ENCODE assay signal across 15 cellular contexts in genomic region chr13:110319397-110319773, GRCh38. TPM values are rescaled to one million over a fixed set of nuclear protein-coding genes. Genes with fewer than 3 reads are reported as not detected.
DNase-seq lines count a peak whose midpoint lies in the region; ATAC-seq and TF ChIP-seq lines count a peak whose summit lies in the region.
"Had no signal": no experiment of that assay in that cellular context is flagged by ENCODE, and none has a peak within 500 bp of the region (broad histone marks: within the 10 kb centered on the region; RNA-seq: fewer than 3 reads in every experiment).

No MANE protein-coding gene starts in this region.

- H3K9me3 ChIP-seq in left ventricle myocardium inferior (replicated peaks) (no peaks in the 10 kb centered on the region), uterus (no peaks in the 10 kb centered on the region)
- H3K9me3 ChIP-seq: testis had no signal

- no peak for TF ChIP-seq POLR2A in uterus (IDR thresholded peaks at IDR 0.05)

- no peak for DNase-seq in left ventricle myocardium inferior
- no peak for DNase-seq in left cardiac atrium
- no peak for DNase-seq in coronary artery (ENCODE audit: low spot score)
- DNase-seq in omental fat pad (ENCODE audit: low spot score) = no peak
- DNase-seq in uterus = no peak
- no peak for DNase-seq in DMS53 treated with DMSO at 0.1 percent for 48 hours (lab: John Stamatoyannopoulos, UW; ENCODE audit: unreplicated experiment)
- DNase-seq in NCI-H2107 treated with DMSO at 0.1 percent for 48 hours (lab: John Stamatoyannopoulos, UW; ENCODE audit: unreplicated experiment) = no peak
- DNase-seq: amniotic stem cell, DMS 273 treated with DMSO at 0.1 percent for 48 hours, natural killer cell, NCI-H1048, NCI-H2227 treated with DMSO at 0.1 percent for 48 hours, testis had no signal

- H3K4me3 ChIP-seq in left ventricle myocardium inferior (peak overlapping the region; percentile 15), coronary artery (peak overlapping the region; percentile 57), uterus (no peak overlapping the region)
- H3K4me3 ChIP-seq: testis had no signal

- no peak for ATAC-seq in left cardiac atrium
- peak; percentile 4 for ATAC-seq in omental fat pad (ENCODE audit: low FRiP score)
- ATAC-seq in GM21526 (IDR thresholded peaks at IDR 0.05; ENCODE audit: low FRiP score, unreplicated experiment) = no peak
- ATAC-seq: activated CD4-positive, CD25-positive, alpha-beta regulatory T cell treated with anti-CD3 and anti-CD28 coated beads, Interleukin-2, amount 50 U/mL, for 24 hours; natural killer cell had no signal

- H3K36me3 ChIP-seq in left ventricle myocardium inferior = peaks cover 12% of the 10 kb centered on the region
- H3K36me3 ChIP-seq in uterus = no peaks in the 10 kb centered on the region

- peak overlapping the region; percentile 83 for H3K27ac ChIP-seq in left ventricle myocardium inferior (replicated peaks)
- peak overlapping the region; percentile 51 to 89 for H3K27ac ChIP-seq in coronary artery
- peak overlapping the region; percentile 89 to 93 for H3K27ac ChIP-seq in uterus

- H3K4me1 ChIP-seq in left ventricle myocardium inferior (peaks cover 100% of the 10 kb centered on the region), uterus (peaks cover 6 to 10% of the 10 kb centered on the region in 2 donors)
- H3K4me1 ChIP-seq: testis had no signal

- intact Hi-C loops in left ventricle myocardium inferior (cut with micrococcal nuclease) = no loop called here
- intact Hi-C loops in left cardiac atrium (cut with DNase I) = no loop called here
- intact Hi-C loops in uterus (cut with DNase I; ENCODE audit: low total_unique reads) = no loop called here

- TF ChIP-seq CTCF in left ventricle myocardium inferior (IDR thresholded peaks at IDR 0.05; ENCODE audit: borderline replicate concordance) (no peak), coronary artery (IDR thresholded peaks at IDR 0.05) (no peak), omental fat pad (IDR thresholded peaks at IDR 0.05) (no peak), uterus (IDR thresholded peaks at IDR 0.05) (no peak)

- H3K27me3 ChIP-seq in left ventricle myocardium inferior (ENCODE audit: low read depth) (no peaks in the 10 kb centered on the region), uterus (no peaks in the 10 kb centered on the region)
- H3K27me3 ChIP-seq: testis had no signal

RNA-seq across cellular contexts. Expression of gene COL4A2, which starts 12.3 kb away (rescaled TPM):
- total RNA-seq in left ventricle myocardium inferior (117 TPM), left cardiac atrium (100 to 1,000 TPM; 176 to 384 TPM), omental fat pad (100 to 1,000 TPM; 380 to 788 (median 684) TPM), uterus (100 to 1,000 TPM; 157 to 606 (median 284) TPM)
- total RNA-seq: natural killer cell had no signal

RNA-seq across cellular contexts. Expression of gene COL4A1, which starts 12.4 kb away (rescaled TPM):
- total RNA-seq in left ventricle myocardium inferior (120 TPM), left cardiac atrium (100 to 1,000 TPM; 210 to 456 TPM), omental fat pad (1,000 to 10,000 TPM in 2 of 4 donors, 100 to 1,000 TPM in 2; 611 to 1,113 (median 995) TPM), uterus (100 to 1,000 TPM; 164 to 737 (median 209) TPM)
- total RNA-seq: natural killer cell had no signal

Comparison
In these comparisons a context has a peak if more than half of its experiments do, and no peak if none do; other contexts are left out.
1. H3K4me3 ChIP-seq: peak in left ventricle myocardium inferior (single experiment) and coronary artery (single experiment); none in uterus (0 of 2).
2. Peak in every context shown above with its lines, with median percentiles within 50 percentile points of each other: H3K27ac ChIP-seq.